Comparison of ENCODE assay signal across 19 cellular contexts in the genomic region with DNA sequence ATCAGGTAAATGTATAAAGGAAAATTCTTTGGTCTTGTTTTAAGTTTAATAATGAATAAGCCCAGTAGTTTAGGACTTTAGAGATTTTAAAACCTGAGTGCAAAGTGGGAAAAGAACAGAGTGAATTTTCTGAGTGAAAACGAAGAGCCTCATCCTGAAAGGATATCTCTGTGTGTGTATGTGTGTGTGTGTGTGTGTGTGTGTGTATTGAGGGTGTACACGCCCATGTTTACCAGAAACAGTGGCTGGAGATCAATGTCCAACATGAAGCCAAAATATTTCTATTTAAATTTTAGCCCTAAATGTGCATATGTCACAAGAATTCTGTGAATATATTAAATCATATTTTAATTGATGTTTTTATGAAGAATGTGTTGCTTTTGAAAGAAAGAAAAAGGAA.
DNase-seq lines count a peak whose midpoint lies in the region; TF ChIP-seq lines count a peak whose summit lies in the region.
"Had no signal": no experiment of that assay in that cellular context is flagged by ENCODE, and none has a peak within 500 bp of the region (broad histone marks: within the 10 kb centered on the region; RNA-seq: fewer than 3 reads in every experiment).

No MANE protein-coding gene starts in this region.

- no peak overlapping the region for H2BK12ac ChIP-seq in neuronal stem cell (ENCODE audit: low read length)

- no peaks in the 10 kb centered on the region for H3K9me2 ChIP-seq in SU-DHL-6 (replicated peaks; ENCODE audit: insufficient read depth, low read length)

- H3K14ac ChIP-seq in neuronal stem cell (ENCODE audit: low read length), result no peak overlapping the region

- no peaks in the 10 kb centered on the region for H3K79me1 ChIP-seq in neuronal stem cell (ENCODE audit: low read depth, low read length)

- H3K4me1 Mint-ChIP-seq in activated T-helper 1 cell treated with anti-CD3 and anti-CD28 coated beads, Interleukin-12 subunit alpha, Interleukin-12 subunit beta, Interleukin-2, Interleukin-4 antibody, amounts not matched to agents 30 ng/mL and 10 ng/mL and 1 ng/mL, durations not matched to agents 14 hours and 24 hours and 36 hours (ENCODE audit: low read depth), result no peaks in the 10 kb centered on the region
- H3K4me1 Mint-ChIP-seq: B cell; CD4-positive, CD25-positive, alpha-beta regulatory T cell; CD8-positive, alpha-beta memory T cell had no signal

- H4K8ac ChIP-seq in neuronal stem cell (ENCODE audit: low read depth, low read length), result no peak overlapping the region

- H2BK120ac ChIP-seq in neuronal stem cell (ENCODE audit: low read depth, low read length), result no peak overlapping the region

- no peak overlapping the region for H3K4me2 ChIP-seq in SU-DHL-6 (ENCODE audit: low read depth, low read length, poor library complexity, severe bottlenecking)
- H3K4me2 ChIP-seq in neuronal stem cell (ENCODE audit: insufficient read depth, low read length, poor library complexity, severe bottlenecking), result no peak overlapping the region
- H3K4me2 ChIP-seq: BLaER1 had no signal

- H3K36me3 ChIP-seq in SU-DHL-6 (ENCODE audit: low read length) (no peaks in the 10 kb centered on the region), neuronal stem cell (replicated peaks in 1 of 2; ENCODE audit: control insufficient read depth in 2 of 2, insufficient read depth in 2 of 2, low read length in 2 of 2) (no peaks in the 10 kb centered on the region), esophagus squamous epithelium (no peaks in the 10 kb centered on the region)
- no peaks in the 10 kb centered on the region for H3K36me3 ChIP-seq in effector memory CD4-positive, alpha-beta T cell (ENCODE audit: control insufficient read depth, insufficient read depth, low read length)
- H3K36me3 ChIP-seq: BLaER1, HAP-1 had no signal

- no peaks in the 10 kb centered on the region for H3K9me3 Mint-ChIP-seq in activated T-helper 1 cell treated with anti-CD3 and anti-CD28 coated beads, Interleukin-12 subunit alpha, Interleukin-12 subunit beta, Interleukin-2, Interleukin-4 antibody, amounts not matched to agents 30 ng/mL and 10 ng/mL and 1 ng/mL, durations not matched to agents 14 hours and 24 hours and 36 hours

- H3K27ac ChIP-seq in SU-DHL-6 (ENCODE audit: low read depth, low read length), result no peak overlapping the region
- H3K27ac ChIP-seq in neuronal stem cell (replicated peaks; ENCODE audit: low read length), result no peak overlapping the region
- no peak overlapping the region for H3K27ac ChIP-seq in effector memory CD4-positive, alpha-beta T cell (ENCODE audit: insufficient read depth, low read length, poor library complexity, severe bottlenecking)
- H3K27ac ChIP-seq in esophagus squamous epithelium, result no peak overlapping the region
- H3K27ac ChIP-seq: 22Rv1, BLaER1, C4-2B had no signal

- H3K27me3 ChIP-seq in SU-DHL-6 (ENCODE audit: low read length) (no peaks in the 10 kb centered on the region), neuronal stem cell (ENCODE audit: control insufficient read depth in 3 of 3, insufficient read depth in 3 of 3, low read depth in 1 of 3, low read length in 3 of 3) (no peaks in the 10 kb centered on the region), esophagus squamous epithelium (no peaks in the 10 kb centered on the region)
- no peaks in the 10 kb centered on the region for H3K27me3 ChIP-seq in effector memory CD4-positive, alpha-beta T cell (replicated peaks; ENCODE audit: control insufficient read depth, insufficient read depth, low read length, poor library complexity, severe bottlenecking)
- H3K27me3 ChIP-seq: BLaER1 had no signal

- no peak overlapping the region for H3K27ac Mint-ChIP-seq in activated T-helper 1 cell treated with anti-CD3 and anti-CD28 coated beads, Interleukin-12 subunit alpha, Interleukin-12 subunit beta, Interleukin-2, Interleukin-4 antibody, amounts not matched to agents 30 ng/mL and 10 ng/mL and 1 ng/mL, durations not matched to agents 14 hours and 24 hours and 36 hours
- H3K27ac Mint-ChIP-seq: B cell; CD4-positive, CD25-positive, alpha-beta regulatory T cell; CD8-positive, alpha-beta memory T cell; HFFc6 had no signal

- TF ChIP-seq CTCF in SU-DHL-6 (IDR thresholded peaks at IDR 0.05; ENCODE audit: insufficient read depth, low read length, poor library complexity, severe bottlenecking) (no peak), esophagus squamous epithelium (IDR thresholded peaks at IDR 0.05) (no peak)

- H2BK15ac ChIP-seq in neuronal stem cell (ENCODE audit: low read length), result no peak overlapping the region

- peak; percentile 39 for DNase-seq in NCI-H748 (lab: John Stamatoyannopoulos, UW; ENCODE audit: unreplicated experiment)
- DNase-seq in NCI-H748 treated with DMSO at 0.1 percent for 48 hours (lab: John Stamatoyannopoulos, UW), result no peak
- no peak for DNase-seq in neuronal stem cell (ENCODE audit: low spot score)
- DNase-seq in effector memory CD4-positive, alpha-beta T cell, result no peak
- no peak for DNase-seq in activated T-helper 1 cell treated with anti-CD3 and anti-CD28 coated beads, Interleukin-12 subunit alpha, Interleukin-12 subunit beta, Interleukin-2, Interleukin-4 antibody, amounts not matched to agents 30 ng/mL and 10 ng/mL and 1 ng/mL, durations not matched to agents 14 hours and 24 hours and 36 hours (ENCODE audit: low spot score)
- no peak for DNase-seq in esophagus squamous epithelium (lab: John Stamatoyannopoulos, UW)
- DNase-seq: CD4-positive, CD25-positive, alpha-beta regulatory T cell; CD8-positive, alpha-beta memory T cell; DMS 273 treated with DMSO at 0.1 percent for 48 hours; DMS79 treated with DMSO at 0.1 percent for 48 hours; GF-D8; GOT3; HFFc6 had no signal

- H3K9ac ChIP-seq in SU-DHL-6 (ENCODE audit: low read length) (no peak overlapping the region), neuronal stem cell (ENCODE audit: low read depth, low read length, poor library complexity) (no peak overlapping the region)
- H3K9ac ChIP-seq: BLaER1 had no signal

- no peak for TF ChIP-seq POLR2A in esophagus squamous epithelium (IDR thresholded peaks at IDR 0.05)

- no peak overlapping the region for H3K23ac ChIP-seq in neuronal stem cell (ENCODE audit: low read depth, low read length, poor library complexity)

- no peak overlapping the region for H3K4me3 Mint-ChIP-seq in activated T-helper 1 cell treated with anti-CD3 and anti-CD28 coated beads, Interleukin-12 subunit alpha, Interleukin-12 subunit beta, Interleukin-2, Interleukin-4 antibody, amounts not matched to agents 30 ng/mL and 10 ng/mL and 1 ng/mL, durations not matched to agents 14 hours and 24 hours and 36 hours
- H3K4me3 Mint-ChIP-seq: B cell; CD4-positive, CD25-positive, alpha-beta regulatory T cell; CD8-positive, alpha-beta memory T cell; HFFc6 had no signal

- no peaks in the 10 kb centered on the region for H3K36me3 Mint-ChIP-seq in activated T-helper 1 cell treated with anti-CD3 and anti-CD28 coated beads, Interleukin-12 subunit alpha, Interleukin-12 subunit beta, Interleukin-2, Interleukin-4 antibody, amounts not matched to agents 30 ng/mL and 10 ng/mL and 1 ng/mL, durations not matched to agents 14 hours and 24 hours and 36 hours (ENCODE audit: low read depth)
- H3K36me3 Mint-ChIP-seq: CD4-positive, CD25-positive, alpha-beta regulatory T cell; CD8-positive, alpha-beta memory T cell had no signal

- no peak overlapping the region for H3K4ac ChIP-seq in neuronal stem cell (ENCODE audit: low read length)

- H4K20me1 ChIP-seq in SU-DHL-6 (ENCODE audit: low read depth, low read length), result no peaks in the 10 kb centered on the region
- H4K20me1 ChIP-seq: BLaER1 had no signal

- no peaks in the 10 kb centered on the region for H3F3A ChIP-seq in SU-DHL-6 (ENCODE audit: insufficient read depth)

- H3K4me3 ChIP-seq in SU-DHL-6 (ENCODE audit: insufficient read depth, low read length, poor library complexity, severe bottlenecking) (no peak overlapping the region), neuronal stem cell (ENCODE audit: low read length in 2 of 2) (no peak overlapping the region), esophagus squamous epithelium (no peak overlapping the region)
- no peak overlapping the region for H3K4me3 ChIP-seq in effector memory CD4-positive, alpha-beta T cell (ENCODE audit: insufficient read depth, low read depth, low read length, poor library complexity, severe bottlenecking)
- H3K4me3 ChIP-seq: BLaER1, HAP-1 had no signal

- peaks cover 0 to 3% of the 10 kb centered on the region in 2 donors for H3K4me1 ChIP-seq in neuronal stem cell (ENCODE audit: control insufficient read depth in 2 of 2, insufficient read depth in 1 of 2, low read depth in 1 of 2, low read length in 2 of 2)
- no peaks in the 10 kb centered on the region for H3K4me1 ChIP-seq in effector memory CD4-positive, alpha-beta T cell (ENCODE audit: control insufficient read depth, insufficient read depth, low read length, poor library complexity, severe bottlenecking)
- no peaks in the 10 kb centered on the region for H3K4me1 ChIP-seq in esophagus squamous epithelium
- H3K4me1 ChIP-seq: BLaER1 had no signal

- no peak overlapping the region for H3K18ac ChIP-seq in neuronal stem cell (ENCODE audit: low read length)

- H4K91ac ChIP-seq in neuronal stem cell (ENCODE audit: low read depth, low read length, poor library complexity), result no peak overlapping the region

- no peak overlapping the region for H2BK5ac ChIP-seq in neuronal stem cell (ENCODE audit: low read length)

- H3K9me3 ChIP-seq in SU-DHL-6 (ENCODE audit: insufficient read depth, low read length) (no peaks in the 10 kb centered on the region), neuronal stem cell (replicated peaks in 1 of 2; ENCODE audit: control insufficient read depth in 2 of 2, insufficient read depth in 1 of 2, low read depth in 1 of 2, low read length in 2 of 2) (no peaks in the 10 kb centered on the region), esophagus squamous epithelium (no peaks in the 10 kb centered on the region)
- no peaks in the 10 kb centered on the region for H3K9me3 ChIP-seq in effector memory CD4-positive, alpha-beta T cell (ENCODE audit: control insufficient read depth, low read length)
- H3K9me3 ChIP-seq: HAP-1 had no signal

- no peaks in the 10 kb centered on the region for H3K27me3 Mint-ChIP-seq in activated T-helper 1 cell treated with anti-CD3 and anti-CD28 coated beads, Interleukin-12 subunit alpha, Interleukin-12 subunit beta, Interleukin-2, Interleukin-4 antibody, amounts not matched to agents 30 ng/mL and 10 ng/mL and 1 ng/mL, durations not matched to agents 14 hours and 24 hours and 36 hours (ENCODE audit: insufficient read depth)
- H3K27me3 Mint-ChIP-seq: B cell; CD4-positive, CD25-positive, alpha-beta regulatory T cell; CD8-positive, alpha-beta memory T cell had no signal

- H2AFZ ChIP-seq in SU-DHL-6 (ENCODE audit: low read depth, low read length, severe bottlenecking), result peak overlapping the region; percentile 11
- peak overlapping the region; percentile 15 for H2AFZ ChIP-seq in neuronal stem cell (ENCODE audit: low read length)

- H2AK5ac ChIP-seq in neuronal stem cell (ENCODE audit: low read depth, low read length), result no peak overlapping the region

- WGBS in neuronal stem cell (ENCODE audit: extremely low coverage in 2 of 2, insufficient read length in 2 of 2, insufficient replicate concordance in 1 of 2), 2 donors, result no CpG with 5 or more reads among the region's 2 CpGs
- WGBS in esophagus squamous epithelium, 2 donors, result 43 to 44% methylated on average over 2 of the region's 2 CpGs

- intact Hi-C loops in activated T-helper 1 cell treated with anti-CD3 and anti-CD28 coated beads, Interleukin-12 subunit alpha, Interleukin-12 subunit beta, Interleukin-2, Interleukin-4 antibody, amounts not matched to agents 30 ng/mL and 10 ng/mL and 1 ng/mL, durations not matched to agents 14 hours and 24 hours and 36 hours (cut with micrococcal nuclease), result no loop called here
- intact Hi-C loops in esophagus squamous epithelium (cut with DNase I), result no loop called here

- no peaks in the 10 kb centered on the region for H3K79me2 ChIP-seq in SU-DHL-6 (ENCODE audit: insufficient read depth, low read length)
